ENCODE assay signal across 8 cellular contexts in genomic region chr17:38752119-38752929, GRCh38. TPM values are rescaled to one million over a fixed set of nuclear protein-coding genes. Genes with fewer than 3 reads are reported as not detected.
A peak's percentile ranks its signal among the peaks of the same experiment; 100 is the strongest.
DNase-seq lines count a peak whose midpoint lies in the region; ATAC-seq and TF ChIP-seq lines count a peak whose summit lies in the region.

Gene PSMB3, plus strand, starts transcription at chr17:38752741. Its CDS starts 86 bp downstream, at chr17:38752827.

- peak within 1 kb of the TSS; percentile 84 for H2AFZ ChIP-seq in PC-3 (ENCODE audit: low read length)

- peak within 1 kb of the TSS; percentile 88 for H3K4me2 ChIP-seq in PC-3 (ENCODE audit: low read length)

- peak; percentile 98 for DNase-seq in DMS153 treated with DMSO at 0.1 percent for 48 hours (lab: John Stamatoyannopoulos, UW; ENCODE audit: unreplicated experiment)
- DNase-seq in Jurkat, Clone E6-1 (ENCODE audit: low read depth, low spot score) = peak; percentile 100
- peak; percentile 98 for DNase-seq in PC-3
- DNase-seq in activated T-cell treated with anti-CD3 and anti-CD28 coated beads for 48 hours (ENCODE audit: low read depth) = peak; percentile 95
- peak; percentile 98 for DNase-seq in epithelial cell of proximal tubule (ENCODE audit: low read depth)
- peak; percentile 99 for DNase-seq in mucosa of gallbladder (ENCODE audit: low spot score)
- DNase-seq in stimulated activated CD8-positive, alpha-beta memory T cell treated with anti-CD3 and anti-CD28 coated beads, Interleukin-4, amount 100 ng/mL, for 24 hours (ENCODE audit: low read depth) = peak; percentile 93

- H3K79me2 ChIP-seq in PC-3 (ENCODE audit: low read length) = peaks cover 53% of the 10 kb centered on the region

- no peaks in the 10 kb centered on the region for H4K20me1 ChIP-seq in PC-3 (ENCODE audit: low read length)

- no peaks in the 10 kb centered on the region for H3K27me3 ChIP-seq in PC-3 (ENCODE audit: low read length)

- no peaks in the 10 kb centered on the region for H3K9me3 ChIP-seq in PC-3 (ENCODE audit: low read length)

- no TSS peak for BruUV-seq in PC-3 (replicated peaks; lab: Mats Ljungman, UMichigan)

- H3F3A ChIP-seq in PC-3 (ENCODE audit: low read length, unreplicated experiment) = no peaks in the 10 kb centered on the region

- no peaks in the 10 kb centered on the region for H3K9me2 ChIP-seq in PC-3 (replicated peaks; ENCODE audit: low read length)

- peak within 1 kb of the TSS; percentile 64 for H3K27ac ChIP-seq in PC-3 (ENCODE audit: low read length)

- H3K4me1 ChIP-seq in PC-3 (ENCODE audit: insufficient read depth, low read length) = peaks cover 16% of the 10 kb centered on the region

- peak within 1 kb of the TSS; percentile 69 for H3K4me3 ChIP-seq in Jurkat, Clone E6-1 (ENCODE audit: low read length)
- H3K4me3 ChIP-seq in PC-3 (ENCODE audit: low read length) = peak within 1 kb of the TSS; percentile 94
- peak within 1 kb of the TSS; percentile 99 for H3K4me3 ChIP-seq in epithelial cell of proximal tubule (ENCODE audit: low read depth, low read length)

- H3K36me3 ChIP-seq in PC-3 (ENCODE audit: low read depth, low read length) = peaks cover 16% of the 10 kb centered on the region

- no peak for TF ChIP-seq CTCF in PC-3 (conservative IDR thresholded peaks at IDR 0.05; ENCODE audit: low read depth, low read length)
- TF ChIP-seq CTCF in epithelial cell of proximal tubule (conservative IDR thresholded peaks at IDR 0.05; ENCODE audit: low read depth, low read length) = no peak

- CTCF ChIA-PET in PC-3 (lab: Charles Lee) = no interaction called here

- peak; percentile 68 for ATAC-seq in GM21717 (IDR thresholded peaks at IDR 0.05; ENCODE audit: unreplicated experiment)
- ATAC-seq in PC-3 = peak; percentile 68

- peak within 1 kb of the TSS; percentile 96 for H3K9ac ChIP-seq in PC-3 (ENCODE audit: low read length)

- intact Hi-C loops in PC-3 (cut with micrococcal nuclease) = loop anchor here (2.0 kb wide), 1 partner anchor 46 kb away; the partner anchor contains the start of gene PIP4K2B

- POLR2A ChIA-PET in PC-3 (lab: Charles Lee; ENCODE audit: unreplicated experiment) = interaction anchor here (0.6 kb wide), 1 partner anchor 265 kb away, joined by 3 read pairs; no protein-coding TSS in a partner anchor

RNA-seq across cellular contexts. Expression of gene PSMB3, which starts in this region (rescaled TPM):
- polyA plus RNA-seq in Jurkat, Clone E6-1 (2012; ENCODE audit: insufficient read depth, insufficient read length) = 537 TPM
- total RNA-seq in PC-3 (2014; rRNA removed) (366 and 441 TPM in 2 replicates), epithelial cell of proximal tubule (311 and 436 TPM in 2 replicates), mucosa of gallbladder (119 TPM)

Comparison
In these comparisons a context has a peak if more than half of its experiments do, and no peak if none do; other contexts are left out.
1. Peak in every context shown above with its lines: DNase-seq, ATAC-seq, H3K4me3 ChIP-seq and H3K27ac ChIP-seq.